ENCODE assay signal across 14 cellular contexts in the genomic region with DNA sequence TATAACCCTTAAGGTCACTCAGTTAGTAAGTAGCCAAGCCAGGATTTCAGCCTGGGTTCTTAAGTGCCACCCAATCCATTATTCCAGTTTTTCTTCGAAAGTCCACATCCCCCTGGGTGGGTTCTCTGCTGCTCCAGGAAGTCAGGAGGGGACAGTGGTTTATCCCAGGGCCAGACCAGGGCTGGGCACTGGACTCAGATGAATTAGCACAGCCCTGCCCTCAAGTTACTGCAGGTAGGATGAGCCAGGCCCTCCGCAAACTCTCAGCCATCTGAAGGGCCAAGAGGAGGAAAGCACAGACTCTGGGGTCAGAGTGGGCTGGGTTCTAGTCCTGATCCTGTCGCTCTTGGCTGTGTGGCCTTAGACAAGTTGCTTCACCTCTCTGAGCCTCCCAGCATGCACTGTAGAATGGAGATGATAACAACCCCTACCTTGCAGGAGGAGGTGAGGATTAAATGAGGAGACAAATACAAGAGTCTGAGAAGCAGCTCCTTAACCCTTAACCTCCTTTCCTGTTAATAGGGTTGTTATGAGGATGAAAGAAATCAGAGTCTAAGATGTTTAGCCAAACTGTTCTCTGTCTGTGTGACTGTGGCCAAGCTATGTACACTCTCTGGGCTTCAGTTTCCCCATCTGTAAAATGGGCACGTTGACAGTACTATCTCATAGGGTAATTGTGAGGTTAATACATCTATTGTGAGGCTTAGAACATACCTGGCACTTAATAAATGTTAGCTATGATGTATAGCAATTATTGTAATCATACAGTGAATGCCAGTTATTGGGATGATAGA. TPM values are rescaled to one million over a fixed set of nuclear protein-coding genes. Genes with fewer than 3 reads are reported as not detected.
DNase-seq lines count a peak whose midpoint lies in the region; ATAC-seq and TF ChIP-seq lines count a peak whose summit lies in the region.
"Had no signal": no experiment of that assay in that cellular context is flagged by ENCODE, and none has a peak within 500 bp of the region (broad histone marks: within the 10 kb centered on the region; RNA-seq: fewer than 3 reads in every experiment).

No MANE protein-coding gene starts in this region.

- no peaks in the 10 kb centered on the region for H3K9me3 ChIP-seq in HEK293 (ENCODE audit: control insufficient read depth, insufficient read depth, low read depth, low read length)
- H3K9me3 ChIP-seq: BLaER1 treated with 17β-estradiol and CSF1 and Interleukin-3, amounts not matched to agents 10 nM and 100 nM had no signal

- no peak for TF ChIP-seq CTCF in HEK293 (tag by site-specific recombination; IDR thresholded peaks at IDR 0.05)

- H3K4me3 Mint-ChIP-seq in activated naive CD4-positive, alpha-beta T cell treated with anti-CD3 and anti-CD28 coated beads, Interleukin-2, amount 50 U/mL, for 24 hours = no peak overlapping the region
- H3K4me3 Mint-ChIP-seq: H9 had no signal

- no peaks in the 10 kb centered on the region for H3K36me3 ChIP-seq in HEK293 (ENCODE audit: control insufficient read depth in 2 of 2, insufficient read depth in 1 of 2, low read length in 2 of 2)
- H3K36me3 ChIP-seq: BLaER1 treated with 17β-estradiol and CSF1 and Interleukin-3, amounts not matched to agents 10 nM and 100 nM had no signal

- no peaks in the 10 kb centered on the region for H3K4me1 ChIP-seq in HEK293 (ENCODE audit: control insufficient read depth, insufficient read depth, low read length)

- intact Hi-C loops in posterior vena cava (cut with DNase I) = no loop called here

- H3K4me3 ChIP-seq in HEK293 (ENCODE audit: low read depth, low read length) = no peak overlapping the region
- H3K4me3 ChIP-seq: BLaER1 treated with 17β-estradiol and CSF1 and Interleukin-3, amounts not matched to agents 10 nM and 100 nM had no signal

- no peak for ATAC-seq in activated naive CD4-positive, alpha-beta T cell treated with anti-CD3 and anti-CD28 coated beads, Interleukin-2, amount 50 U/mL, for 72 hours
- ATAC-seq in GM18519 (IDR thresholded peaks at IDR 0.05; ENCODE audit: low FRiP score, unreplicated experiment) (no peak), GM21576 (IDR thresholded peaks at IDR 0.05; ENCODE audit: unreplicated experiment) (no peak)

- peak overlapping the region; percentile 18 for H3K27ac Mint-ChIP-seq in activated naive CD4-positive, alpha-beta T cell treated with anti-CD3 and anti-CD28 coated beads, Interleukin-2, amount 50 U/mL, for 24 hours
- H3K27ac Mint-ChIP-seq in activated naive CD4-positive, alpha-beta T cell treated with anti-CD3 and anti-CD28 coated beads, Interleukin-2, amount 50 U/mL, for 72 hours = no peak overlapping the region
- H3K27ac Mint-ChIP-seq: CD4-positive, CD25-positive, alpha-beta regulatory T cell; H9 had no signal

- no peaks in the 10 kb centered on the region for H3K36me3 Mint-ChIP-seq in activated naive CD4-positive, alpha-beta T cell treated with anti-CD3 and anti-CD28 coated beads, Interleukin-2, amount 50 U/mL, for 24 hours
- H3K36me3 Mint-ChIP-seq in activated naive CD4-positive, alpha-beta T cell treated with anti-CD3 and anti-CD28 coated beads, Interleukin-2, amount 50 U/mL, for 72 hours = no peaks in the 10 kb centered on the region
- H3K36me3 Mint-ChIP-seq: CD4-positive, CD25-positive, alpha-beta regulatory T cell had no signal

- CTCF ChIA-PET in HEK293 (lab: Yijun Ruan, JAX) = no interaction called here

- POLR2A ChIA-PET in HEK293 (lab: Yijun Ruan, JAX) = no interaction called here

- no peaks in the 10 kb centered on the region for H3K9me3 Mint-ChIP-seq in activated naive CD4-positive, alpha-beta T cell treated with anti-CD3 and anti-CD28 coated beads, Interleukin-2, amount 50 U/mL, for 24 hours
- no peaks in the 10 kb centered on the region for H3K9me3 Mint-ChIP-seq in activated naive CD4-positive, alpha-beta T cell treated with anti-CD3 and anti-CD28 coated beads, Interleukin-2, amount 50 U/mL, for 72 hours
- H3K9me3 Mint-ChIP-seq: H9 had no signal

- peaks cover 6% of the 10 kb centered on the region for H3K27me3 Mint-ChIP-seq in activated naive CD4-positive, alpha-beta T cell treated with anti-CD3 and anti-CD28 coated beads, Interleukin-2, amount 50 U/mL, for 24 hours

- H3K4me1 Mint-ChIP-seq in activated naive CD4-positive, alpha-beta T cell treated with anti-CD3 and anti-CD28 coated beads, Interleukin-2, amount 50 U/mL, for 24 hours = no peaks in the 10 kb centered on the region
- H3K4me1 Mint-ChIP-seq: CD4-positive, CD25-positive, alpha-beta regulatory T cell had no signal

- DNase-seq in activated naive CD4-positive, alpha-beta T cell treated with anti-CD3 and anti-CD28 coated beads, Interleukin-2, amount 50 U/mL, for 72 hours (ENCODE audit: low spot score in 2 of 2) = no peak
- DNase-seq in islet precursor cell (peak; percentile 13), posterior vena cava (ENCODE audit: low spot score) (peak; percentile 35), T1000 (lab: John Stamatoyannopoulos, UW) (no peak)
- DNase-seq: ACHN; CD4-positive, CD25-positive, alpha-beta regulatory T cell; DMS 273 treated with DMSO at 0.1 percent for 48 hours; GOT3 had no signal

- H3K27ac ChIP-seq in HEK293 (ENCODE audit: extremely low read depth, low read depth, low read length) = no peak overlapping the region
- H3K27ac ChIP-seq: BLaER1 treated with 17β-estradiol and CSF1 and Interleukin-3, amounts not matched to agents 10 nM and 100 nM had no signal

TF ChIP-seq in HEK293, 187 proteins besides CTCF, POLR2A, EP300 and RAD21:
- TF ChIP-seq ZNF776 (tag by site-specific recombination; IDR thresholded peaks at IDR 0.05; ENCODE audit: borderline replicate concordance) (no peak), TRIM28 (IDR thresholded peaks at IDR 0.05; ENCODE audit: borderline replicate concordance, low read length) (no peak), ZNF768 (tag by site-specific recombination; IDR thresholded peaks at IDR 0.05) (peak; percentile 50; the same call in 1 of the 2 replicates), ZFP69B (tag by site-specific recombination; IDR thresholded peaks at IDR 0.05) (no peak)

RNA-seq across cellular contexts. Expression of gene NEURL1B, which starts 6.8 kb away (rescaled TPM):
- total RNA-seq in activated naive CD4-positive, alpha-beta T cell treated with anti-CD3 and anti-CD28 coated beads, Interleukin-2, amount 50 U/mL, for 72 hours = 1 to 10 TPM in 1 of 2 donors, under 1 TPM in 1; 0.23 to 1.4 TPM
- total RNA-seq in posterior vena cava = 10 to 100 TPM; 32.9 to 38.6 TPM

Comparison
In these comparisons a context has a peak if more than half of its experiments do, and no peak if none do; other contexts are left out.
1. DNase-seq: peak in islet precursor cell (single experiment) and posterior vena cava (single experiment); none in activated naive CD4-positive, alpha-beta T cell treated with anti-CD3 and anti-CD28 coated beads, Interleukin-2, amount 50 U/mL, for 72 hours (0 of 2) and T1000 (single experiment).
2. RNA of gene NEURL1B, which starts 6.8 kb away (total RNA-seq): 32.9 to 38.6 TPM in posterior vena cava; 0.23 to 1.4 TPM in activated naive CD4-positive, alpha-beta T cell treated with anti-CD3 and anti-CD28 coated beads, Interleukin-2, amount 50 U/mL, for 72 hours; every median in the first group is over 10 times any median in the second.